In the genomic region with DNA sequence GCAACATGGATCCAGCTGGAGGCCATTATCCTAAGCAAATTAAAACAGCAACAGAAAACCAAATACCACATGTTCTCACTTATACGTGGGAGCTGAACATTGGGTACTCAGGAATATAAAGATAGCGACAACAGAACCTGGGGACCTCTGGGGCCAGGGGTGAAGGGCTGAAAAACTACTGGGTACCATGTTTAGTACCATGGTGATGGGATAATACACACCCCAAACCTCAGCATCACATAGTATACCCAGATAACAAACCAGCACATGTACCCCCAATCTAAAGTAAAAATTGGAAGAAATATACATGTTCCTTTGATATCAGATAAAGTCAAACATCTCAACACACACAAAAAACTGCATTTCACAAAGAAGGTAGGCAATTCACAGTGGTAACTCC, we compare ENCODE assay signal across 16 cellular contexts.
"Had no signal": no experiment of that assay in that cellular context is flagged by ENCODE, and none has a peak within 500 bp of the region (broad histone marks: within the 10 kb centered on the region; RNA-seq: fewer than 3 reads in every experiment).

No MANE protein-coding gene starts in this region.

- H3K4me3 ChIP-seq: coronary artery, hepatocyte, mucosa of descending colon, ovary had no signal

- H3K4me1 Mint-ChIP-seq: naive thymus-derived CD8-positive, alpha-beta T cell had no signal

- DNase-seq: effector CD4-positive, alpha-beta T cell; foreskin melanocyte; head of caudate nucleus; mammary epithelial cell; mucosa of descending colon; naive thymus-derived CD8-positive, alpha-beta T cell; ovary; right cardiac atrium; small intestine; stimulated activated CD4-positive, alpha-beta T cell treated with anti-CD3 and anti-CD28 coated beads, Interleukin-12 subunit alpha, Interleukin-12 subunit beta, amount 100 ng/mL, for 4 hours; stimulated activated CD4-positive, alpha-beta T cell treated with anti-CD3 and anti-CD28 coated beads, Interleukin-2, amount 100 ng/mL, for 48 hours; stimulated activated naive CD4-positive, alpha-beta T cell treated with Interleukin-2 at 50 U/mL for 16 hours; trophoblast cell had no signal

- H3K27ac Mint-ChIP-seq: naive thymus-derived CD8-positive, alpha-beta T cell had no signal

- H3K79me2 ChIP-seq: hepatocyte had no signal

- H2AFZ ChIP-seq: hepatocyte had no signal

- H3K4me3 Mint-ChIP-seq: naive thymus-derived CD8-positive, alpha-beta T cell had no signal

- H3K36me3 Mint-ChIP-seq: naive thymus-derived CD8-positive, alpha-beta T cell had no signal

- H3K27ac ChIP-seq: coronary artery, hepatocyte, ovary had no signal

- ATAC-seq: left lobe of liver; mucosa of descending colon; naive thymus-derived CD8-positive, alpha-beta T cell; right cardiac atrium had no signal

- H3K36me3 ChIP-seq: ovary had no signal

- H3K27me3 Mint-ChIP-seq: naive thymus-derived CD8-positive, alpha-beta T cell had no signal

- H3K9me3 ChIP-seq: mucosa of descending colon, ovary had no signal

- H3K4me2 ChIP-seq: hepatocyte had no signal

- H3K27me3 ChIP-seq: hepatocyte, ovary had no signal
